ENCODE assay signal across 10 cellular contexts in the genomic region with DNA sequence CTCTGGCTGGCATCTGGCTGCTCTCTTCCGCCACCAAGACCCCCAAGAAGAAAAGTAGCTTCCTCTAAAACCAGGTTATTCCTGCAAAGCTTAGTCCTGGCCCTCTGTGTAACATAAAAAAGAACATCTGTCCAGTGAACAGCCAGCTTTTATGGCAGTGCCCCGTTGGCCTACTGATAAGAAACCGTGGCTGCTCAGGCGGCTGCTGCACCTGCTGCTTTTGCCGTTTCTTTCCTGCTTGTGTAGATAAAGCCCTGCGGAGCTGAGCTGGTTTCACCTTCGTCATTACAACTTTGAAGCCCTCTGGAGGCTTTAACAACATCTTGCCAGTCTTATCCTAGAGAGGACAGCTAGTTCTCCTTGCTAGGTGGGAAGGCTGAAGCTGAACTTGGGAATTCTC. TPM values are rescaled to one million over a fixed set of nuclear protein-coding genes. Genes with fewer than 3 reads are reported as not detected.
DNase-seq lines count a peak whose midpoint lies in the region; ATAC-seq and TF ChIP-seq lines count a peak whose summit lies in the region.
"Had no signal": no experiment of that assay in that cellular context is flagged by ENCODE, and none has a peak within 500 bp of the region (broad histone marks: within the 10 kb centered on the region; RNA-seq: fewer than 3 reads in every experiment).

No MANE protein-coding gene starts in this region.

- H2BK120ac ChIP-seq in trophoblast cell (ENCODE audit: insufficient read depth, low read length, poor library complexity) = no peak overlapping the region

- H3K27me3 Mint-ChIP-seq in dendritic cell treated with granulocyte-macrophage colony-stimulating factor and Interleukin-4, amounts not matched to agents 40 ng/mL and 50 ng/mL, for 4 days = no peaks in the 10 kb centered on the region
- no peaks in the 10 kb centered on the region for H3K27me3 Mint-ChIP-seq in type B pancreatic cell

- H2AK5ac ChIP-seq in trophoblast cell (ENCODE audit: low read length) = no peak overlapping the region

- intact Hi-C loops in dendritic cell treated with granulocyte-macrophage colony-stimulating factor and Interleukin-4, amounts not matched to agents 40 ng/mL and 50 ng/mL, for 4 days (cut with micrococcal nuclease) = no loop called here

- peaks cover 4 to 6% of the 10 kb centered on the region in 2 experiments for H3K4me1 ChIP-seq in trophoblast cell (ENCODE audit: control insufficient read depth in 1 of 2, insufficient read depth in 2 of 2, low read length in 2 of 2)

- H3K23ac ChIP-seq in trophoblast cell (ENCODE audit: low read length) = no peak overlapping the region

- no peak overlapping the region for H3K14ac ChIP-seq in trophoblast cell (ENCODE audit: low read length)

- H3K4me1 Mint-ChIP-seq in dendritic cell treated with granulocyte-macrophage colony-stimulating factor and Interleukin-4, amounts not matched to agents 40 ng/mL and 50 ng/mL, for 4 days (ENCODE audit: low read depth) = peaks cover 34% of the 10 kb centered on the region
- peaks cover 9% of the 10 kb centered on the region for H3K4me1 Mint-ChIP-seq in type B pancreatic cell (ENCODE audit: unreplicated experiment)

- no peak overlapping the region for H2BK12ac ChIP-seq in trophoblast cell (ENCODE audit: low read length)

- H2AFZ ChIP-seq in trophoblast cell (ENCODE audit: insufficient read depth, low read length, poor library complexity) = no peak overlapping the region

- no peaks in the 10 kb centered on the region for H3K79me1 ChIP-seq in trophoblast cell (ENCODE audit: low read length)

- no CpG with 5 or more reads among the region's 7 CpGs for WGBS in trophoblast cell (ENCODE audit: extremely low coverage, insufficient coverage, insufficient read length)

- H3K4ac ChIP-seq in trophoblast cell (ENCODE audit: low read depth, low read length) = no peak overlapping the region

- no peak overlapping the region for H2BK5ac ChIP-seq in trophoblast cell (ENCODE audit: low read depth, low read length, poor library complexity)

- no peak for DNase-seq in activated naive CD4-positive, alpha-beta T cell treated with anti-CD3 and anti-CD28 coated beads, Interleukin-2, amount 50 U/mL, for 72 hours (ENCODE audit: low spot score in 2 of 2)
- no peak for DNase-seq in activated naive CD4-positive, alpha-beta T cell treated with anti-CD3 and anti-CD28 coated beads, Interleukin-2, amount 50 U/mL, for 16 hours
- DNase-seq in type B pancreatic cell (ENCODE audit: extremely low spot score, unreplicated experiment) (no peak), trophoblast cell (no peak)
- DNase-seq: glutamatergic neuron, NCI-H82 had no signal

- no peak overlapping the region for H3K4me3 Mint-ChIP-seq in dendritic cell treated with granulocyte-macrophage colony-stimulating factor and Interleukin-4, amounts not matched to agents 40 ng/mL and 50 ng/mL, for 4 days
- H3K4me3 Mint-ChIP-seq in type B pancreatic cell = peak overlapping the region; percentile 28

- H3K36me3 Mint-ChIP-seq in activated naive CD4-positive, alpha-beta T cell treated with anti-CD3 and anti-CD28 coated beads, Interleukin-2, amount 50 U/mL, for 72 hours = no peaks in the 10 kb centered on the region
- no peaks in the 10 kb centered on the region for H3K36me3 Mint-ChIP-seq in dendritic cell treated with granulocyte-macrophage colony-stimulating factor and Interleukin-4, amounts not matched to agents 40 ng/mL and 50 ng/mL, for 4 days (ENCODE audit: low read depth)
- H3K36me3 Mint-ChIP-seq in type B pancreatic cell = no peaks in the 10 kb centered on the region

- no peak overlapping the region for H4K8ac ChIP-seq in trophoblast cell (ENCODE audit: low read depth, low read length)

- H4K12ac ChIP-seq in trophoblast cell (ENCODE audit: low read depth, low read length) = no peak overlapping the region

- no peak overlapping the region for H3K4me2 ChIP-seq in trophoblast cell (ENCODE audit: low read length)

- no peaks in the 10 kb centered on the region for H3K9me3 Mint-ChIP-seq in activated naive CD4-positive, alpha-beta T cell treated with anti-CD3 and anti-CD28 coated beads, Interleukin-2, amount 50 U/mL, for 72 hours
- no peaks in the 10 kb centered on the region for H3K9me3 Mint-ChIP-seq in dendritic cell treated with granulocyte-macrophage colony-stimulating factor and Interleukin-4, amounts not matched to agents 40 ng/mL and 50 ng/mL, for 4 days
- H3K9me3 Mint-ChIP-seq in type B pancreatic cell = no peaks in the 10 kb centered on the region

- no peak overlapping the region for H3K9ac ChIP-seq in trophoblast cell (ENCODE audit: low read length)

- no peak overlapping the region for H4K91ac ChIP-seq in trophoblast cell (ENCODE audit: low read depth, low read length)

- peak in 1 of 2 donors; percentile 37 for ATAC-seq in activated naive CD4-positive, alpha-beta T cell treated with anti-CD3 and anti-CD28 coated beads, Interleukin-2, amount 50 U/mL, for 72 hours
- peak; percentile 68 for ATAC-seq in HG03460 (IDR thresholded peaks at IDR 0.05; ENCODE audit: unreplicated experiment)
- no peak for ATAC-seq in GM21529 (IDR thresholded peaks at IDR 0.05; ENCODE audit: unreplicated experiment)
- ATAC-seq in GM19035 (IDR thresholded peaks at IDR 0.05; ENCODE audit: unreplicated experiment) = no peak

- H3K18ac ChIP-seq in trophoblast cell (ENCODE audit: low read length) = no peak overlapping the region

- H3K9me3 ChIP-seq in trophoblast cell (ENCODE audit: insufficient read depth, low read depth, low read length) = no peaks in the 10 kb centered on the region

- no peaks in the 10 kb centered on the region for H3K79me2 ChIP-seq in trophoblast cell (ENCODE audit: control insufficient read depth, insufficient read depth, low read length, poor library complexity)

- no peaks in the 10 kb centered on the region for H3K36me3 ChIP-seq in trophoblast cell (ENCODE audit: control insufficient read depth in 1 of 2, insufficient read depth in 2 of 2, low read length in 2 of 2)

- peak overlapping the region; percentile 11 to 32 for H3K27ac Mint-ChIP-seq in activated naive CD4-positive, alpha-beta T cell treated with anti-CD3 and anti-CD28 coated beads, Interleukin-2, amount 50 U/mL, for 72 hours
- H3K27ac Mint-ChIP-seq in dendritic cell treated with granulocyte-macrophage colony-stimulating factor and Interleukin-4, amounts not matched to agents 40 ng/mL and 50 ng/mL, for 4 days = peak overlapping the region; percentile 59
- peak overlapping the region; percentile 68 for H3K27ac Mint-ChIP-seq in type B pancreatic cell

- no peak overlapping the region for H3K4me3 ChIP-seq in trophoblast cell (ENCODE audit: low read depth, low read length)

- H3K27me3 ChIP-seq in trophoblast cell (ENCODE audit: insufficient read depth, low read length) = no peaks in the 10 kb centered on the region

- TF ChIP-seq CTCF in type B pancreatic cell (conservative IDR thresholded peaks at IDR 0.05) = no peak

- no peak overlapping the region for H3K27ac ChIP-seq in trophoblast cell (ENCODE audit: low read depth, low read length)

RNA-seq across cellular contexts. Expression of a gene that starts 20.5 kb away (rescaled TPM):
- total RNA-seq in activated naive CD4-positive, alpha-beta T cell treated with anti-CD3 and anti-CD28 coated beads, Interleukin-2, amount 50 U/mL, for 72 hours = 10 to 100 TPM in 1 of 2 donors, 1 to 10 TPM in 1; 5.7 to 15.0 TPM
- 25.6 and 27.4 TPM in 2 replicates for total RNA-seq in type B pancreatic cell (ENCODE audit: low replicate concordance)
- 0.34 and 0.44 TPM in 2 replicates for polyA plus RNA-seq in trophoblast cell (2013)

RNA-seq across cellular contexts. Expression of a gene that starts 43.9 kb away (rescaled TPM):
- total RNA-seq in activated naive CD4-positive, alpha-beta T cell treated with anti-CD3 and anti-CD28 coated beads, Interleukin-2, amount 50 U/mL, for 72 hours = 10 to 100 TPM; 24.0 to 54.9 TPM
- total RNA-seq in type B pancreatic cell (ENCODE audit: low replicate concordance) = 29.6 and 38.8 TPM in 2 replicates
- polyA plus RNA-seq in trophoblast cell (2013) = 25.1 and 27.2 TPM in 2 replicates

RNA-seq across cellular contexts. Expression of a gene that starts 58.6 kb away (rescaled TPM):
- 10 to 100 TPM; 15.4 to 49.0 TPM for total RNA-seq in activated naive CD4-positive, alpha-beta T cell treated with anti-CD3 and anti-CD28 coated beads, Interleukin-2, amount 50 U/mL, for 72 hours
- total RNA-seq in type B pancreatic cell (ENCODE audit: low replicate concordance) = 30.0 and 37.8 TPM in 2 replicates
- 92.4 and 99.2 TPM in 2 replicates for polyA plus RNA-seq in trophoblast cell (2013)
